Comparison of ENCODE assay signal across 24 cellular contexts in the genomic region with DNA sequence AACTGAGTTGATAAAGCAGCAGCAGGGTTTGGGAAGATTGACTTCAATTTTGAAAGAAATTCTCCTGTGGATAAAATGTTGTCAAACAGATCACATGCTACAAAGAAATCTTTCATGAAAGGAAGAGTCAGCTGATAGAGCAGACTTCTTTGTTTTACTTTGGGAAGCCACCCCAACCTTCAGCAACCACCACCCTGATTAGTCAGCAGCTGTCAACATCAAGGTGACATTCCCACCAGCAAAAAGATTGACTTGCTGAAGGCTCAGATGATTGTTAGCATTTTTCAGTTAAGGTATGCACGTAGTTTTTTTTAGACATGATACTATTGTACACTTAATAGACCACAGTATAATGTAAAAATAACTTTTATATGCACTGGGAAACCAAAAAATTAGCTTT.
A peak's percentile ranks its signal among the peaks of the same experiment; 100 is the strongest.
DNase-seq lines count a peak whose midpoint lies in the region; ATAC-seq, FAIRE-seq and TF ChIP-seq lines count a peak whose summit lies in the region.
"Had no signal": no experiment of that assay in that cellular context is flagged by ENCODE, and none has a peak within 500 bp of the region (broad histone marks: within the 10 kb centered on the region; RNA-seq: fewer than 3 reads in every experiment).

No MANE protein-coding gene starts in this region.

- H3K23ac ChIP-seq in mesenchymal stem cell (ENCODE audit: low read length in 2 of 2) = no peak overlapping the region

- H3K4ac ChIP-seq in mesenchymal stem cell (ENCODE audit: low read depth in 1 of 2, low read length in 2 of 2) = no peak overlapping the region

- no peak overlapping the region for H2BK120ac ChIP-seq in mesenchymal stem cell (ENCODE audit: low read depth, low read length)

- no peak for TF ChIP-seq CTCF in HFFc6 (IDR thresholded peaks at IDR 0.05)
- no peak for TF ChIP-seq CTCF in choroid plexus epithelial cell (conservative IDR thresholded peaks at IDR 0.05; ENCODE audit: low read depth, low read length)
- no peak for TF ChIP-seq CTCF in type B pancreatic cell (conservative IDR thresholded peaks at IDR 0.05)

- peak overlapping the region; percentile 59 for H3K27ac Mint-ChIP-seq in HFFc6
- H3K27ac Mint-ChIP-seq in type B pancreatic cell = no peak overlapping the region
- H3K27ac Mint-ChIP-seq: CD4-positive, alpha-beta T cell had no signal

- peak; percentile 13 for FAIRE-seq in urothelium cell line (lab: Jason Lieb, UNC)
- FAIRE-seq: A549, GM12891, GM18507, H1 had no signal

- H3K27ac ChIP-seq in mesenchymal stem cell (ENCODE audit: low read length, poor library complexity, severe bottlenecking) = no peak overlapping the region
- H3K27ac ChIP-seq: A549; BLaER1 treated with 17β-estradiol and CSF1 and Interleukin-3, amounts not matched to agents 10 nM and 100 nM had no signal

- no peak overlapping the region for H3K18ac ChIP-seq in mesenchymal stem cell (ENCODE audit: low read depth in 1 of 2, low read length in 2 of 2)

- no peaks in the 10 kb centered on the region for H3K27me3 ChIP-seq in mesenchymal stem cell (ENCODE audit: control insufficient read depth in 1 of 2, insufficient read depth in 1 of 2, low read length in 2 of 2)
- H3K27me3 ChIP-seq: BE2C; BLaER1 treated with 17β-estradiol and CSF1 and Interleukin-3, amounts not matched to agents 10 nM and 100 nM had no signal

- H4K91ac ChIP-seq in mesenchymal stem cell (ENCODE audit: low read length) = no peak overlapping the region

- no peak overlapping the region for H2AK5ac ChIP-seq in mesenchymal stem cell (ENCODE audit: low read length, severe bottlenecking)

- no peaks in the 10 kb centered on the region for H3K27me3 Mint-ChIP-seq in HFFc6 (ENCODE audit: insufficient read depth)
- no peaks in the 10 kb centered on the region for H3K27me3 Mint-ChIP-seq in type B pancreatic cell
- H3K27me3 Mint-ChIP-seq: CD4-positive, alpha-beta T cell; CD8-positive, alpha-beta memory T cell had no signal

- H3K4me3 Mint-ChIP-seq in HFFc6 = no peak overlapping the region
- H3K4me3 Mint-ChIP-seq in type B pancreatic cell = no peak overlapping the region
- H3K4me3 Mint-ChIP-seq: CD14-positive monocyte; CD4-positive, alpha-beta T cell; CD8-positive, alpha-beta memory T cell; H9 had no signal

- H2AFZ ChIP-seq in mesenchymal stem cell (ENCODE audit: low read depth, low read length) = no peak overlapping the region

- H3K4me1 Mint-ChIP-seq in HFFc6 (ENCODE audit: low read depth) (peaks cover 36% of the 10 kb centered on the region), type B pancreatic cell (ENCODE audit: unreplicated experiment) (no peaks in the 10 kb centered on the region)
- H3K4me1 Mint-ChIP-seq: CD14-positive monocyte; CD8-positive, alpha-beta memory T cell; H9 had no signal

- H3K4me2 ChIP-seq in mesenchymal stem cell (ENCODE audit: low read length, poor library complexity, severe bottlenecking) = no peak overlapping the region
- H3K4me2 ChIP-seq: A549; BLaER1 treated with 17β-estradiol and CSF1 and Interleukin-3, amounts not matched to agents 10 nM and 100 nM had no signal

- no peak overlapping the region for H2BK15ac ChIP-seq in mesenchymal stem cell (ENCODE audit: low read depth, poor library complexity, severe bottlenecking)

- no peak overlapping the region for H3K4me3 ChIP-seq in choroid plexus epithelial cell (ENCODE audit: low read depth, low read length)
- H3K4me3 ChIP-seq in mesenchymal stem cell (ENCODE audit: insufficient read depth in 1 of 2, low read depth in 1 of 2, low read length in 2 of 2) = no peak overlapping the region
- H3K4me3 ChIP-seq: A549; BLaER1 treated with 17β-estradiol and CSF1 and Interleukin-3, amounts not matched to agents 10 nM and 100 nM had no signal

- no peaks in the 10 kb centered on the region for H3K9me3 ChIP-seq in mesenchymal stem cell (ENCODE audit: control insufficient read depth, low read length)
- H3K9me3 ChIP-seq: A549; BE2C; BLaER1 treated with 17β-estradiol and CSF1 and Interleukin-3, amounts not matched to agents 10 nM and 100 nM had no signal

- H2BK12ac ChIP-seq in mesenchymal stem cell (ENCODE audit: low read length in 2 of 2) = no peak overlapping the region

- H3K36me3 Mint-ChIP-seq in HFFc6 (ENCODE audit: low read depth) (peaks cover 58% of the 10 kb centered on the region), type B pancreatic cell (peaks cover 46% of the 10 kb centered on the region)

- ATAC-seq in GM19452 (IDR thresholded peaks at IDR 0.05; ENCODE audit: unreplicated experiment) = no peak
- ATAC-seq: A549, HCT116 had no signal

- no CpG with 5 or more reads among the region's 1 CpG for WGBS in mesenchymal stem cell

- H3K79me1 ChIP-seq in mesenchymal stem cell (replicated peaks; ENCODE audit: low read length, poor library complexity, severe bottlenecking) = peaks cover 11% of the 10 kb centered on the region

- H4K8ac ChIP-seq in mesenchymal stem cell (ENCODE audit: low read length) = no peak overlapping the region

- no peaks in the 10 kb centered on the region for H3K4me1 ChIP-seq in mesenchymal stem cell (ENCODE audit: control insufficient read depth, insufficient read depth, low read depth, low read length)
- H3K4me1 ChIP-seq: BE2C; BLaER1 treated with 17β-estradiol and CSF1 and Interleukin-3, amounts not matched to agents 10 nM and 100 nM had no signal

- H3K9ac ChIP-seq in mesenchymal stem cell (ENCODE audit: low read length) = peak overlapping the region; percentile 33
- H3K9ac ChIP-seq: BLaER1 treated with 17β-estradiol and CSF1 and Interleukin-3, amounts not matched to agents 10 nM and 100 nM had no signal

- H3K9me3 Mint-ChIP-seq in HFFc6 = no peaks in the 10 kb centered on the region
- H3K9me3 Mint-ChIP-seq in type B pancreatic cell = no peaks in the 10 kb centered on the region
- H3K9me3 Mint-ChIP-seq: CD14-positive monocyte; CD4-positive, alpha-beta T cell; CD8-positive, alpha-beta memory T cell; H9 had no signal

- no peak overlapping the region for H2BK5ac ChIP-seq in mesenchymal stem cell (ENCODE audit: low read depth, low read length, poor library complexity, severe bottlenecking)

- H3K14ac ChIP-seq in mesenchymal stem cell (ENCODE audit: low read length in 2 of 2) = no peak overlapping the region

- peaks cover 3 to 97% of the 10 kb centered on the region in 2 experiments for H3K36me3 ChIP-seq in mesenchymal stem cell (ENCODE audit: control insufficient read depth in 1 of 2, insufficient read depth in 2 of 2, low read depth in 1 of 2, low read length in 2 of 2)

- DNase-seq in HFFc6 (no peak), choroid plexus epithelial cell (ENCODE audit: low read depth) (peak; percentile 1), mesenchymal stem cell (no peak), urothelium cell line (ENCODE audit: low spot score) (no peak), NCI-H146 treated with DMSO at 0.1 percent for 48 hours (lab: John Stamatoyannopoulos, UW; ENCODE audit: unreplicated experiment) (no peak), type B pancreatic cell (ENCODE audit: extremely low spot score, unreplicated experiment) (no peak)
- DNase-seq: 8988T; ACHN; AML-193; BE2C; CD4-positive, alpha-beta T cell; CD8-positive, alpha-beta memory T cell; DMS 273 treated with DMSO at 0.1 percent for 48 hours; DMS79 treated with DMSO at 0.1 percent for 48 hours; GF-D8; H9 had no signal
